In the genomic region with DNA sequence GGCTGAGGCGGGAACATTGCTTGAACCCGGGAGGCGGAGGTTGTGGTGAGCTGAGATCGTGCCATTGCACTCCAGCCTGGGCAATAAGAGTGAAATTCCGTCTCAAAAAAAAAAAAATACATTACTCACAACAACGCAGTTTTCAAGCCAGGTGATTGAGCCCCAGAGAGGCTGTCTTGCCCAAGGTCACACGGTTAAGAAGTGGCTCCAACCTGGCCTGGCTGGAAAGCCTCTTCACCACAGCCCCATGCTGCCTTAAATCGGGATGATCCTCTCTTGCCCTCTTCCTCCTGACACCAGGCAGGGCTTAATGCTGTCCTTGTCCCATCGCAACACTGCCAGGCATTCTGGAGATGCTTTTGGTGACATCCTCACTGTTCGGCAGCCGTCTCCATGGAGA, we compare ENCODE assay signal across 31 cellular contexts. TPM values are rescaled to one million over a fixed set of nuclear protein-coding genes. Genes with fewer than 3 reads are reported as not detected.
"Had no signal": no experiment of that assay in that cellular context is flagged by ENCODE, and none has a peak within 500 bp of the region (broad histone marks: within the 10 kb centered on the region; RNA-seq: fewer than 3 reads in every experiment).

No MANE protein-coding gene starts in this region.

- DNase-seq: activated B cell treated with CpG ODN at 0.5 μM for 24 hours; activated CD4-positive, alpha-beta T cell treated with anti-CD3 and anti-CD28 coated beads for 48 hours; activated CD4-positive, alpha-beta T cell treated with anti-CD3 and anti-CD28 coated beads, Interleukin-2, amount 50 U/mL, for 1 hour; activated CD4-positive, alpha-beta T cell treated with anti-CD3 and anti-CD28 coated beads, Interleukin-2, amount 50 U/mL, for 48 hours; activated CD8-positive, alpha-beta memory T cell treated with anti-CD3 and anti-CD28 coated beads for 24 hours; activated CD8-positive, alpha-beta T cell treated with anti-CD3 and anti-CD28 coated beads for 36 hours; activated effector memory CD4-positive, alpha-beta T cell treated with Interleukin-2 at 50 U/mL for 16 hours; activated gamma-delta T cell treated with Interleukin-2 at 50 U/mL for 16 hours; activated naive CD4-positive, alpha-beta T cell treated with anti-CD3 and anti-CD28 coated beads, Interleukin-2, amount 50 U/mL, for 16 hours; activated naive CD4-positive, alpha-beta T cell treated with Interleukin-2 at 50 U/mL for 16 hours; activated T-cell treated with anti-CD3 and anti-CD28 coated beads, Interleukin-2, amount 50 U/mL, for 4 hours; amniotic stem cell; anterior cingulate cortex; brain microvascular endothelial cell; cortex of kidney; effector CD8-positive, alpha-beta T cell; foreskin fibroblast; head of caudate nucleus; T-helper 1 cell; T-helper 17 cell; T1000; WERI-Rb-1 had no signal

- ATAC-seq: activated CD4-positive, CD25-positive, alpha-beta regulatory T cell treated with anti-CD3 and anti-CD28 coated beads, Interleukin-2, amount 50 U/mL, for 24 hours; activated CD8-positive, alpha-beta T cell treated with anti-CD3 and anti-CD28 coated beads for 36 hours; activated T-cell treated with anti-CD3 and anti-CD28 coated beads, Interleukin-2, amount 50 U/mL, for 4 hours; activated T-helper 17 cell treated with anti-CD3 and anti-CD28 coated beads, Interleukin-2, amount 50 U/mL, for 72 hours; esophagus mucosa; T-helper 17 cell had no signal

- H3K36me3 ChIP-seq: brain microvascular endothelial cell had no signal

- FAIRE-seq: astrocyte, bronchial epithelial cell, colon, frontal cortex had no signal

- H3K27ac ChIP-seq: brain microvascular endothelial cell, WERI-Rb-1 had no signal

RNA-seq across cellular contexts. Expression of gene DRAXIN, which starts 21.6 kb away (rescaled TPM):
- total RNA-seq: bronchial epithelial cell had no signal

RNA-seq across cellular contexts. Expression of gene C1orf167, which starts 48.9 kb away (rescaled TPM):
- total RNA-seq: activated B cell treated with CpG ODN at 0.5 μM for 24 hours; activated CD8-positive, alpha-beta T cell treated with anti-CD3 and anti-CD28 coated beads for 36 hours; activated T-cell treated with anti-CD3 and anti-CD28 coated beads, Interleukin-2, amount 50 U/mL, for 4 hours; activated T-helper 17 cell treated with anti-CD3 and anti-CD28 coated beads, Interleukin-2, amount 50 U/mL, for 72 hours; astrocyte; bronchial epithelial cell; cerebellum; epithelial cell of proximal tubule; frontal cortex had no signal
